Comparison of ENCODE assay signal across 12 cellular contexts in genomic region chr3:106185949-106186348, GRCh38.
"Had no signal": no experiment of that assay in that cellular context is flagged by ENCODE, and none has a peak within 500 bp of the region (broad histone marks: within the 10 kb centered on the region; RNA-seq: fewer than 3 reads in every experiment).

No MANE protein-coding gene starts in this region.

- H3K27me3 ChIP-seq: neutrophil, sigmoid colon, spleen, tibial artery had no signal

- H3K27ac ChIP-seq: epithelial cell of prostate, left ventricle myocardium inferior, neutrophil, parathyroid adenoma, sigmoid colon, tibial artery had no signal

- H3K36me3 Mint-ChIP-seq: naive B cell had no signal

- H3K4me1 ChIP-seq: parathyroid adenoma, tibial artery had no signal

- H3K9me3 ChIP-seq: left ventricle myocardium inferior, neutrophil, sigmoid colon, spleen, tibial artery had no signal

- H3K4me3 ChIP-seq: left ventricle myocardium inferior, sigmoid colon, spleen, tibial artery had no signal

- H3K9me3 Mint-ChIP-seq: dendritic cell treated with granulocyte-macrophage colony-stimulating factor and Interleukin-4, amounts not matched to agents 40 ng/mL and 50 ng/mL, for 4 days; naive B cell had no signal

- H3K4me3 Mint-ChIP-seq: dendritic cell treated with granulocyte-macrophage colony-stimulating factor and Interleukin-4, amounts not matched to agents 40 ng/mL and 50 ng/mL, for 4 days had no signal

- DNase-seq: foreskin melanocyte, left ventricle myocardium inferior, naive B cell, sigmoid colon, spleen, SW 1271, T1000, tibial artery had no signal

- H3K36me3 ChIP-seq: left ventricle myocardium inferior, neutrophil, sigmoid colon, spleen, tibial artery had no signal

- H3K27ac Mint-ChIP-seq: dendritic cell treated with granulocyte-macrophage colony-stimulating factor and Interleukin-4, amounts not matched to agents 40 ng/mL and 50 ng/mL, for 4 days had no signal

- H3K27me3 Mint-ChIP-seq: dendritic cell treated with granulocyte-macrophage colony-stimulating factor and Interleukin-4, amounts not matched to agents 40 ng/mL and 50 ng/mL, for 4 days had no signal
